13 cellular contexts compared by ENCODE assay signal in the genomic region with DNA sequence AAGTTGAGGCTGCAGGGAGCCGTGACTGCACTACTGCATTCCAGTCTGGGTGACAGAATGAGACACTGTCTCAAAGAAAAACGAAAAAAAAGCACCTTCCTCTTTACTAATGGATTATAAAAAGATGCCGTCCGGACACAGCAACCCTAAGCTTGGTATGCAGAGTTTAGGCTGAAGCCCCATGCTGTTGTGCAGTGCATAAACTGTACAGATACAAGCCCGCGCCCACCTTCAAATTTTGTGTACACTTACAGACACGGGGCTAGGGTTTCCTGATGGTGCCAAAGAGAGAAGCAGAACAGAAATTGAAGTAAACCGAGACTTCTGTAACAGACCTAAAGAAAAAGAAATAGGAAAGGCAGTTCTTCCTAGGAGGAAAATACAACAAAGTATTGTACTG. TPM values are rescaled to one million over a fixed set of nuclear protein-coding genes. Genes with fewer than 3 reads are reported as not detected.
DNase-seq lines count a peak whose midpoint lies in the region; ATAC-seq and TF ChIP-seq lines count a peak whose summit lies in the region.
"Had no signal": no experiment of that assay in that cellular context is flagged by ENCODE, and none has a peak within 500 bp of the region (broad histone marks: within the 10 kb centered on the region; RNA-seq: fewer than 3 reads in every experiment).

No MANE protein-coding gene starts in this region.

- no peak for TF ChIP-seq POLR2A in right lobe of liver (IDR thresholded peaks at IDR 0.05)

- no peaks in the 10 kb centered on the region for H3K27me3 Mint-ChIP-seq in T-helper 1 cell treated with Interleukin-12 subunit alpha and Interleukin-12 subunit beta and Interleukin-4 antibody, amounts not matched to agents 30 μg/mL and 1 μg/mL, for 36 hours (ENCODE audit: low read depth)
- H3K27me3 Mint-ChIP-seq in activated naive CD8-positive, alpha-beta T cell: no peaks in the 10 kb centered on the region

- intact Hi-C loops in right lobe of liver (cut with DNase I): no loop called here

- ATAC-seq in right lobe of liver: peak in 3 of 4 donors; percentile 8 to 26 (median 13)
- no peak for ATAC-seq in GM18861 (IDR thresholded peaks at IDR 0.05; ENCODE audit: unreplicated experiment)

- TF ChIP-seq CTCF in right lobe of liver (IDR thresholded peaks at IDR 0.05): no peak

- H3K9me3 ChIP-seq in right lobe of liver: no peaks in the 10 kb centered on the region

- peaks cover 49% of the 10 kb centered on the region for H3K4me1 Mint-ChIP-seq in T-helper 1 cell treated with Interleukin-12 subunit alpha and Interleukin-12 subunit beta and Interleukin-4 antibody, amounts not matched to agents 30 μg/mL and 1 μg/mL, for 36 hours (ENCODE audit: low read depth)
- peaks cover 53% of the 10 kb centered on the region for H3K4me1 Mint-ChIP-seq in activated naive CD8-positive, alpha-beta T cell (ENCODE audit: low read depth)

- peak overlapping the region; percentile 32 for H3K27ac Mint-ChIP-seq in T-helper 1 cell treated with Interleukin-12 subunit alpha and Interleukin-12 subunit beta and Interleukin-4 antibody, amounts not matched to agents 30 μg/mL and 1 μg/mL, for 36 hours
- peak overlapping the region; percentile 41 for H3K27ac Mint-ChIP-seq in activated naive CD8-positive, alpha-beta T cell

- no peaks in the 10 kb centered on the region for H3K4me1 ChIP-seq in right lobe of liver

- H3K36me3 ChIP-seq in right lobe of liver: no peaks in the 10 kb centered on the region

- H3K4me3 ChIP-seq in right lobe of liver: no peak overlapping the region

- H3K27ac ChIP-seq in right lobe of liver: peak overlapping the region in 1 of 3 donors; percentile 52
- H3K27ac ChIP-seq: 22Rv1 had no signal

- no peak for DNase-seq in T-helper 1 cell
- no peak for DNase-seq in right lobe of liver
- DNase-seq in superior temporal gyrus (ENCODE audit: extremely low spot score): peak; percentile 6
- no peak for DNase-seq in DMS53 (lab: John Stamatoyannopoulos, UW)
- no peak for DNase-seq in nucleus accumbens (lab: John Stamatoyannopoulos, UW)
- DNase-seq: activated CD8-positive, alpha-beta memory T cell treated with anti-CD3 and anti-CD28 coated beads, Interleukin-2, amount 50 U/mL, for 4 hours; kidney; NCI-H187; T1000 had no signal

- no peaks in the 10 kb centered on the region for H3K27me3 ChIP-seq in right lobe of liver

- no peak overlapping the region for H3K4me3 Mint-ChIP-seq in T-helper 1 cell treated with Interleukin-12 subunit alpha and Interleukin-12 subunit beta and Interleukin-4 antibody, amounts not matched to agents 30 μg/mL and 1 μg/mL, for 36 hours
- H3K4me3 Mint-ChIP-seq in activated naive CD8-positive, alpha-beta T cell: no peak overlapping the region

- H3K9me3 Mint-ChIP-seq in T-helper 1 cell treated with Interleukin-12 subunit alpha and Interleukin-12 subunit beta and Interleukin-4 antibody, amounts not matched to agents 30 μg/mL and 1 μg/mL, for 36 hours: no peaks in the 10 kb centered on the region
- no peaks in the 10 kb centered on the region for H3K9me3 Mint-ChIP-seq in activated naive CD8-positive, alpha-beta T cell (ENCODE audit: low read depth)

- 51% methylated on average over 8 of the region's 8 CpGs for WGBS in right lobe of liver (ENCODE audit: insufficient coverage, low coverage, low lambda C conversion rate, missing lambda C conversion rate)

- peaks cover 7% of the 10 kb centered on the region for H3K36me3 Mint-ChIP-seq in T-helper 1 cell treated with Interleukin-12 subunit alpha and Interleukin-12 subunit beta and Interleukin-4 antibody, amounts not matched to agents 30 μg/mL and 1 μg/mL, for 36 hours (ENCODE audit: low read depth)
- peaks cover 5% of the 10 kb centered on the region for H3K36me3 Mint-ChIP-seq in activated naive CD8-positive, alpha-beta T cell

RNA-seq across cellular contexts. Expression of gene LPAR6, which starts 9.0 kb away (rescaled TPM):
- 10 to 100 TPM in 2 of 6 experiments, 1 to 10 TPM in 4; 3.7 to 14.5 (median 5.9) TPM for total RNA-seq in right lobe of liver
